37 cellular contexts compared by ENCODE assay signal in the genomic region with DNA sequence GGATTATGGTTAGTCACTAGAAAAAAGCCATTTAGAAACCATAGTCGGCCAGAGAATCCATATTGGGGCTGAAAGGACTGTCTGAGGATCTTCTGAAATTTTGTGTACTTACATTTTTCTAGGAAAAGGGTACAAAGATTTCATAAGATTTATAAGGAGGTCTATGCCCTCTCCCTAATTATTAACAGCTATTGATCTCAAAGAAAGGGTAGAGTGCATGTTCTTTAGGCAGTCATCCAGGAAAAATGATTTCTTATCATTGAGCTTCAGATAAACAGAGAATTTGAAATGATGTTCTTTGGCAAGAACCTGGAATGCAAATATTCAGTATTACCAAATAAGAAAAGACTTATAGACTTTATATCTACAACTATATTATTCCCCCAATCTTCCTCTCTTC.
DNase-seq lines count a peak whose midpoint lies in the region; ATAC-seq, FAIRE-seq and TF ChIP-seq lines count a peak whose summit lies in the region.
"Had no signal": no experiment of that assay in that cellular context is flagged by ENCODE, and none has a peak within 500 bp of the region (broad histone marks: within the 10 kb centered on the region; RNA-seq: fewer than 3 reads in every experiment).

No MANE protein-coding gene starts in this region.

- ATAC-seq in left lobe of liver (peak; percentile 45), HepG2 (no peak), right lobe of liver (peak in 3 of 4 donors; percentile 20 to 61 (median 57)), left cardiac atrium (no peak), GM21825 (IDR thresholded peaks at IDR 0.05; ENCODE audit: unreplicated experiment) (no peak)
- ATAC-seq: A549; CD8-positive, alpha-beta T cell had no signal

- H3K4me2 ChIP-seq in HepG2 (ENCODE audit: low read depth, low read length): no peak overlapping the region
- H3K4me2 ChIP-seq: A549; BLaER1; BLaER1 treated with 17β-estradiol and CSF1 and Interleukin-3, amounts not matched to agents 10 nM and 100 nM had no signal

- POLR2A ChIA-PET in HepG2 (lab: Yijun Ruan, JAX): no interaction called here

- H3K4me1 ChIP-seq in HepG2 (ENCODE audit: insufficient read depth, low read length) (peaks cover 13% of the 10 kb centered on the region), liver (ENCODE audit: control insufficient read depth in 4 of 4, insufficient read depth in 4 of 4, low read length in 3 of 4) (peaks cover 0 to 17% (median 15%) of the 10 kb centered on the region in 4 donors), right lobe of liver (peaks cover 0 to 24% (median 0%) of the 10 kb centered on the region in 4 donors)
- H3K4me1 ChIP-seq: A549; BE2C; BLaER1; BLaER1 treated with 17β-estradiol and CSF1 and Interleukin-3, amounts not matched to agents 10 nM and 100 nM had no signal

- H3K36me3 ChIP-seq in HepG2 (replicated peaks in 1 of 2; ENCODE audit: control insufficient read depth in 1 of 2, insufficient read depth in 2 of 2, low read length in 2 of 2) (no peaks in the 10 kb centered on the region), liver (ENCODE audit: control insufficient read depth in 4 of 4, insufficient read depth in 3 of 4, low read depth in 1 of 4, low read length in 3 of 4) (no peaks in the 10 kb centered on the region), right lobe of liver (no peaks in the 10 kb centered on the region)
- H3K36me3 ChIP-seq: BE2C; BLaER1; BLaER1 treated with 17β-estradiol and CSF1 and Interleukin-3, amounts not matched to agents 10 nM and 100 nM had no signal

- no peak overlapping the region for H3K4me3 Mint-ChIP-seq in activated T-helper 2 cell treated with anti-CD3 and anti-CD28 coated beads, Interferon-gamma antibody, Interleukin-2, Interleukin-4, amounts not matched to agents 10 μg/mL and 5 μg/mL and 100 μg/mL, durations not matched to agents 14 hours and 24 hours and 36 hours (ENCODE audit: low read depth)
- H3K4me3 Mint-ChIP-seq: B cell; CD14-positive monocyte; CD4-positive, alpha-beta memory T cell; CD4-positive, alpha-beta T cell; CD4-positive, CD25-positive, alpha-beta regulatory T cell; CD8-positive, alpha-beta memory T cell; CD8-positive, alpha-beta T cell had no signal

- no peaks in the 10 kb centered on the region for H3K36me3 Mint-ChIP-seq in activated T-helper 2 cell treated with anti-CD3 and anti-CD28 coated beads, Interferon-gamma antibody, Interleukin-2, Interleukin-4, amounts not matched to agents 10 μg/mL and 5 μg/mL and 100 μg/mL, durations not matched to agents 14 hours and 24 hours and 36 hours (ENCODE audit: low read depth)
- H3K36me3 Mint-ChIP-seq: CD14-positive monocyte; CD4-positive, alpha-beta memory T cell; CD4-positive, CD25-positive, alpha-beta regulatory T cell; CD8-positive, alpha-beta memory T cell; CD8-positive, alpha-beta T cell had no signal

- no peaks in the 10 kb centered on the region for H3K4me1 Mint-ChIP-seq in activated T-helper 2 cell treated with anti-CD3 and anti-CD28 coated beads, Interferon-gamma antibody, Interleukin-2, Interleukin-4, amounts not matched to agents 10 μg/mL and 5 μg/mL and 100 μg/mL, durations not matched to agents 14 hours and 24 hours and 36 hours (ENCODE audit: low read depth)
- H3K4me1 Mint-ChIP-seq: B cell; CD14-positive monocyte; CD4-positive, alpha-beta memory T cell; CD4-positive, CD25-positive, alpha-beta regulatory T cell; CD8-positive, alpha-beta memory T cell had no signal

- H3K9ac ChIP-seq in HepG2 (ENCODE audit: insufficient read depth, low read depth, low read length) (no peak overlapping the region), liver (ENCODE audit: low read depth in 1 of 2, low read length in 2 of 2) (no peak overlapping the region)
- H3K9ac ChIP-seq: BLaER1; BLaER1 treated with 17β-estradiol and CSF1 and Interleukin-3, amounts not matched to agents 10 nM and 100 nM had no signal

- no peaks in the 10 kb centered on the region for H3K9me3 Mint-ChIP-seq in activated T-helper 2 cell treated with anti-CD3 and anti-CD28 coated beads, Interferon-gamma antibody, Interleukin-2, Interleukin-4, amounts not matched to agents 10 μg/mL and 5 μg/mL and 100 μg/mL, durations not matched to agents 14 hours and 24 hours and 36 hours

- WGBS in HepG2 (ENCODE audit: low lambda C conversion rate): 0% methylated on average over 1 of the region's 1 CpG
- whole genome bisulfite sequencing in liver: 31% methylated on average over 1 of the region's 1 CpG
- 21% methylated on average over 1 of the region's 1 CpG for WGBS in right lobe of liver (ENCODE audit: insufficient coverage, low coverage, low lambda C conversion rate, missing lambda C conversion rate)

- DNase-seq in left lobe of liver (ENCODE audit: low spot score) (no peak), HepG2 (ENCODE audit: low spot score) (no peak), right lobe of liver (no peak), left cardiac atrium (no peak)
- DNase-seq in stimulated activated CD4-positive, alpha-beta T cell treated with anti-CD3 and anti-CD28 coated beads, Interleukin-4, amount 100 ng/mL, for 4 hours: no peak
- DNase-seq in activated T-helper 2 cell treated with anti-CD3 and anti-CD28 coated beads, Interferon-gamma antibody, Interleukin-2, Interleukin-4, amounts not matched to agents 10 μg/mL and 5 μg/mL and 100 μg/mL, durations not matched to agents 14 hours and 24 hours and 36 hours (ENCODE audit: low spot score): no peak
- DNase-seq: 8988T; ACHN; AML-193; BE2C; C1 segment of cervical spinal cord; Caco-2; Calu3; CD4-positive, alpha-beta memory T cell; CD4-positive, alpha-beta T cell; CD4-positive, CD25-positive, alpha-beta regulatory T cell; CD8-positive, alpha-beta memory T cell; CD8-positive, alpha-beta T cell; COR-L47; DMS 273 treated with DMSO at 0.1 percent for 48 hours; DMS153; DMS53; DMS79; DMS79 treated with DMSO at 0.1 percent for 48 hours; DND-41; EL had no signal

- TF ChIP-seq CTCF in HepG2 (CRISPR knock-in tag; IDR thresholded peaks at IDR 0.05) (no peak), liver (IDR thresholded peaks at IDR 0.05; ENCODE audit: low read depth, low read length, missing input control) (no peak), right lobe of liver (IDR thresholded peaks at IDR 0.05) (no peak)

- H2AFZ ChIP-seq in HepG2 (ENCODE audit: low read length): no peak overlapping the region

- intact Hi-C loops in HepG2 (cut with micrococcal nuclease; ENCODE audit: unreplicated experiment): no loop called here
- intact Hi-C loops in right lobe of liver (cut with DNase I): no loop called here
- intact Hi-C loops in left cardiac atrium (cut with DNase I): no loop called here
- intact Hi-C loops in activated T-helper 2 cell treated with anti-CD3 and anti-CD28 coated beads, Interferon-gamma antibody, Interleukin-2, Interleukin-4, amounts not matched to agents 10 μg/mL and 5 μg/mL and 100 μg/mL, durations not matched to agents 14 hours and 24 hours and 36 hours (cut with micrococcal nuclease): no loop called here

- no peaks in the 10 kb centered on the region for H3K27me3 Mint-ChIP-seq in activated T-helper 2 cell treated with anti-CD3 and anti-CD28 coated beads, Interferon-gamma antibody, Interleukin-2, Interleukin-4, amounts not matched to agents 10 μg/mL and 5 μg/mL and 100 μg/mL, durations not matched to agents 14 hours and 24 hours and 36 hours (ENCODE audit: low read depth)

- no peak overlapping the region for H3K27ac Mint-ChIP-seq in activated T-helper 2 cell treated with anti-CD3 and anti-CD28 coated beads, Interferon-gamma antibody, Interleukin-2, Interleukin-4, amounts not matched to agents 10 μg/mL and 5 μg/mL and 100 μg/mL, durations not matched to agents 14 hours and 24 hours and 36 hours
- H3K27ac Mint-ChIP-seq: B cell; CD4-positive, alpha-beta memory T cell; CD4-positive, alpha-beta T cell; CD4-positive, CD25-positive, alpha-beta regulatory T cell; CD8-positive, alpha-beta memory T cell; CD8-positive, alpha-beta T cell had no signal

- no peaks in the 10 kb centered on the region for H3K79me2 ChIP-seq in HepG2 (ENCODE audit: insufficient read depth, low read length)

- no peak for TF ChIP-seq EP300 in HepG2 (IDR thresholded peaks at IDR 0.05; ENCODE audit: low read depth in 2 of 2, low read length in 2 of 2)
- TF ChIP-seq EP300 in HepG2 (CRISPR knock-in tag; IDR thresholded peaks at IDR 0.05; ENCODE audit: borderline replicate concordance): no peak

- FAIRE-seq in HepG2 (lab: Jason Lieb, UNC): no peak
- FAIRE-seq: A204.1, A549, D721Med had no signal

- TF ChIP-seq POLR2A in HepG2 (IDR thresholded peaks at IDR 0.05; ENCODE audit: insufficient read depth in 1 of 2, low read depth in 2 of 2, low read length in 2 of 2): no peak
- no peak for TF ChIP-seq POLR2A in right lobe of liver (IDR thresholded peaks at IDR 0.05)

- no TSS peak for BruUV-seq in HepG2 (replicated peaks; lab: Mats Ljungman, UMichigan)

- TF ChIP-seq RAD21 in HepG2 (CRISPR knock-in tag; IDR thresholded peaks at IDR 0.05) (no peak), liver (IDR thresholded peaks at IDR 0.05) (no peak)

- H3K9me3 ChIP-seq in HepG2 (ENCODE audit: low read length): peaks cover 14% of the 10 kb centered on the region; the same call in 1 of the 2 replicates
- H3K9me3 ChIP-seq in liver (ENCODE audit: control insufficient read depth in 4 of 4, low read length in 3 of 4): peaks cover 0 to 2% (median 0%) of the 10 kb centered on the region in 4 donors
- no peaks in the 10 kb centered on the region for H3K9me3 ChIP-seq in right lobe of liver
- H3K9me3 ChIP-seq: A549; BE2C; BLaER1; BLaER1 treated with 17β-estradiol and CSF1 and Interleukin-3, amounts not matched to agents 10 nM and 100 nM had no signal

- no peaks in the 10 kb centered on the region for H4K20me1 ChIP-seq in HepG2 (ENCODE audit: insufficient read depth, low read length)
- H4K20me1 ChIP-seq: BLaER1; BLaER1 treated with 17β-estradiol and CSF1 and Interleukin-3, amounts not matched to agents 10 nM and 100 nM had no signal

- in situ Hi-C loops in HepG2 (cut with HindIII; ENCODE audit: extremely low pct_ligation_motif_present, low pct_unique_long_range_greater_than_20kb): no loop called here

- H3K27ac ChIP-seq in HepG2 (ENCODE audit: extremely low read length, insufficient read depth, low read length) (no peak overlapping the region), liver (ENCODE audit: low read depth in 1 of 2, low read length in 2 of 2) (no peak overlapping the region), right lobe of liver (no peak overlapping the region)
- H3K27ac ChIP-seq: 22Rv1; A549; BLaER1; BLaER1 treated with 17β-estradiol and CSF1 and Interleukin-3, amounts not matched to agents 10 nM and 100 nM; C4-2B had no signal

- H3K4me3 ChIP-seq in HepG2 (replicated peaks in 1 of 3; ENCODE audit: insufficient read depth in 1 of 3, low read depth in 2 of 3, low read length in 3 of 3) (no peak overlapping the region), liver (ENCODE audit: low read depth in 1 of 3, low read length in 3 of 3) (no peak overlapping the region), right lobe of liver (no peak overlapping the region)
- H3K4me3 ChIP-seq: A549; BLaER1; BLaER1 treated with 17β-estradiol and CSF1 and Interleukin-3, amounts not matched to agents 10 nM and 100 nM had no signal

- H3K27me3 ChIP-seq in HepG2 (ENCODE audit: control insufficient read depth in 1 of 2, insufficient read depth in 2 of 2, low read length in 2 of 2): 0 out of 5 replicates have a peak, but pooled peaks cover 0 to 6% of the 10 kb centered on the region in 2 experiments
- H3K27me3 ChIP-seq in liver (ENCODE audit: control insufficient read depth in 4 of 4, insufficient read depth in 4 of 4, low read length in 3 of 4): no peaks in the 10 kb centered on the region
- H3K27me3 ChIP-seq in right lobe of liver: no peaks in the 10 kb centered on the region
- H3K27me3 ChIP-seq: BE2C; BLaER1; BLaER1 treated with 17β-estradiol and CSF1 and Interleukin-3, amounts not matched to agents 10 nM and 100 nM had no signal

- CTCF ChIA-PET in HepG2 (lab: Yijun Ruan, JAX; ENCODE audit: low intra/inter-chr PET ratio, low total read pairs): no interaction called here

Comparison
In these comparisons a context has a peak if more than half of its experiments do, and no peak if none do; other contexts are left out.
1. ATAC-seq: peak in left lobe of liver (single experiment) and right lobe of liver (3 of 4); none in HepG2 (single experiment), left cardiac atrium (0 of 2) and GM21825 (single experiment).